Comparison of ENCODE assay signal across 8 cellular contexts in genomic region chr7:64877714-64878610, GRCh38. TPM values are rescaled to one million over a fixed set of nuclear protein-coding genes. Genes with fewer than 3 reads are reported as not detected.
DNase-seq lines count a peak whose midpoint lies in the region; ATAC-seq and TF ChIP-seq lines count a peak whose summit lies in the region.

No MANE protein-coding gene starts in this region.

- H3K4me3 Mint-ChIP-seq in T-helper 2 cell treated with Interferon-gamma antibody and Interleukin-4, amounts not matched to agents 5 μg/mL and 100 μg/mL, for 36 hours: peak overlapping the region; percentile 62

- H3K9me3 ChIP-seq in left ventricle myocardium inferior (replicated peaks): peaks cover 4% of the 10 kb centered on the region

- peaks cover 4% of the 10 kb centered on the region for H3K27me3 Mint-ChIP-seq in T-helper 2 cell treated with Interferon-gamma antibody and Interleukin-4, amounts not matched to agents 5 μg/mL and 100 μg/mL, for 36 hours (ENCODE audit: low read depth)

- H3K4me1 ChIP-seq in left ventricle myocardium inferior: peaks cover 22% of the 10 kb centered on the region

- peaks cover 4% of the 10 kb centered on the region for H3K4me1 Mint-ChIP-seq in T-helper 2 cell treated with Interferon-gamma antibody and Interleukin-4, amounts not matched to agents 5 μg/mL and 100 μg/mL, for 36 hours (ENCODE audit: low read depth)

- intact Hi-C loops in left ventricle myocardium inferior (cut with micrococcal nuclease): no loop called here

- ATAC-seq in GM18502 (IDR thresholded peaks at IDR 0.05; ENCODE audit: poor library complexity, unreplicated experiment): no peak
- ATAC-seq in GM19395 (IDR thresholded peaks at IDR 0.05; ENCODE audit: unreplicated experiment): no peak
- no peak for ATAC-seq in HG03135 (IDR thresholded peaks at IDR 0.05; ENCODE audit: unreplicated experiment)

- peaks cover 36% of the 10 kb centered on the region for H3K27me3 ChIP-seq in left ventricle myocardium inferior (ENCODE audit: low read depth)

- in situ Hi-C loops in GM13976 (cut with MboI; ENCODE audit: low sequenced_read_pairs, unreplicated experiment): no loop called here

- peaks cover 17% of the 10 kb centered on the region for H3K9me3 Mint-ChIP-seq in T-helper 2 cell treated with Interferon-gamma antibody and Interleukin-4, amounts not matched to agents 5 μg/mL and 100 μg/mL, for 36 hours

- no peak overlapping the region for H3K27ac Mint-ChIP-seq in T-helper 2 cell treated with Interferon-gamma antibody and Interleukin-4, amounts not matched to agents 5 μg/mL and 100 μg/mL, for 36 hours

- DNase-seq in GM13976 (ENCODE audit: low spot score) (peak; percentile 14), left ventricle myocardium inferior (no peak), putamen (ENCODE audit: low spot score) (peak; percentile 45), KG1 (lab: John Stamatoyannopoulos, UW) (no peak)
- no peak for DNase-seq in T-helper 2 cell treated with Interferon-gamma antibody and Interleukin-4, amounts not matched to agents 5 μg/mL and 100 μg/mL, for 36 hours (ENCODE audit: low spot score)

- no peaks in the 10 kb centered on the region for H3K36me3 Mint-ChIP-seq in T-helper 2 cell treated with Interferon-gamma antibody and Interleukin-4, amounts not matched to agents 5 μg/mL and 100 μg/mL, for 36 hours (ENCODE audit: low read depth)

- no peak overlapping the region for H3K27ac ChIP-seq in left ventricle myocardium inferior (replicated peaks)

- no peaks in the 10 kb centered on the region for H3K36me3 ChIP-seq in left ventricle myocardium inferior

- no peak for TF ChIP-seq CTCF in GM13976 (IDR thresholded peaks at IDR 0.05; ENCODE audit: borderline replicate concordance, control extremely low read depth, extremely low read depth, insufficient read depth, missing control alignments)
- TF ChIP-seq CTCF in left ventricle myocardium inferior (IDR thresholded peaks at IDR 0.05; ENCODE audit: borderline replicate concordance): no peak

- peak overlapping the region; percentile 61 for H3K4me3 ChIP-seq in left ventricle myocardium inferior

RNA-seq across cellular contexts. Expression of gene ZNF273, which starts 25.1 kb away (rescaled TPM):
- total RNA-seq in left ventricle myocardium inferior: 1.1 TPM

Comparison
In these comparisons a context has a peak if more than half of its experiments do, and no peak if none do; other contexts are left out.
1. DNase-seq: peak in GM13976 (single experiment) and putamen (single experiment); none in T-helper 2 cell treated with Interferon-gamma antibody and Interleukin-4, amounts not matched to agents 5 μg/mL and 100 μg/mL, for 36 hours (single experiment), left ventricle myocardium inferior (single experiment) and KG1 (single experiment).